ENCODE assay signal across 1 cellular context in genomic region chr9:134068742-134069535, GRCh38.
TF ChIP-seq lines count a peak whose summit lies in the region.

No MANE protein-coding gene starts in this region.

TF ChIP-seq in GM12878, 131 proteins besides CTCF, POLR2A, EP300 and RAD21 (continued from another document):
- TF ChIP-seq MLLT1 (IDR thresholded peaks at IDR 0.05) (peak; percentile 27; the same call in 1 of the 2 replicates), ATF7 (IDR thresholded peaks at IDR 0.05; ENCODE audit: low read depth) (no peak), IKZF2 (IDR thresholded peaks at IDR 0.05) (0 out of 4 replicates have a peak, but pooled peaks of 1 of the 2 experiments have one; percentile 22), ZNF687 (IDR thresholded peaks at IDR 0.05) (0 out of 2 replicates have a peak, but pooled peaks have one; percentile 14), KAT2A (conservative IDR thresholded peaks at IDR 0.05; ENCODE audit: control insufficient read depth, low read depth, low read length) (no peak), MYC (IDR thresholded peaks at IDR 0.05; ENCODE audit: insufficient read depth, insufficient read length, insufficient replicate concordance, low read length, severe bottlenecking) (no peak), IKZF1 (conservative IDR thresholded peaks at IDR 0.05) (no peak), CBX5 (IDR thresholded peaks at IDR 0.05; ENCODE audit: low read depth) (no peak), POLR2AphosphoS2 (IDR thresholded peaks at IDR 0.05; ENCODE audit: low read depth, low read length) (no peak), NR2C2 (IDR thresholded peaks at IDR 0.05; ENCODE audit: borderline replicate concordance, control insufficient read depth, insufficient read length, low read depth) (no peak), SP1 (IDR thresholded peaks at IDR 0.05; ENCODE audit: low read depth, low read length) (no peak), ZZZ3 (IDR thresholded peaks at IDR 0.05; ENCODE audit: control insufficient read depth, insufficient read length, low read depth) (no peak), EED (IDR thresholded peaks at IDR 0.05; ENCODE audit: low read depth) (no peak), ESRRA (IDR thresholded peaks at IDR 0.05; ENCODE audit: low read length) (no peak), RELB (IDR thresholded peaks at IDR 0.05; ENCODE audit: low read depth) (peak; percentile 33; the same call in 1 of the 2 replicates), ZNF622 (IDR thresholded peaks at IDR 0.05) (no peak), ZNF207 (IDR thresholded peaks at IDR 0.05; ENCODE audit: borderline replicate concordance) (no peak), ZBTB40 (IDR thresholded peaks at IDR 0.05; ENCODE audit: borderline replicate concordance) (no peak; the same call in 1 of the 2 replicates), JUNB (IDR thresholded peaks at IDR 0.05) (no peak), ZNF384 (IDR thresholded peaks at IDR 0.05; ENCODE audit: borderline replicate concordance, low read depth, low read length) (0 out of 2 replicates have a peak, but pooled peaks have one; percentile 21)
